In genomic region chr16:1959269-1960039, GRCh38 we compare ENCODE assay signal across 8 cellular contexts.
DNase-seq lines count a peak whose midpoint lies in the region; ATAC-seq and TF ChIP-seq lines count a peak whose summit lies in the region.

TSS of gene NDUFB10 (plus strand) at chr16:1959538. CDS start at chr16:1959625, 87 bp downstream.

- no peaks in the 10 kb centered on the region for H3K9me3 Mint-ChIP-seq in nephron
- H3K9me3 Mint-ChIP-seq in stimulated activated naive CD8-positive, alpha-beta T cell treated with anti-CD3 and anti-CD28 coated beads, Interleukin-15, amount 100 ng/mL, for 72 hours, result no peaks in the 10 kb centered on the region

- TF ChIP-seq EP300 in Ishikawa (IDR thresholded peaks at IDR 0.05; ENCODE audit: borderline replicate concordance), result no peak

- peak within 1 kb of the TSS; percentile 94 to 96 (median 96) for H3K4me3 Mint-ChIP-seq in nephron
- H3K4me3 Mint-ChIP-seq in stimulated activated naive CD8-positive, alpha-beta T cell treated with anti-CD3 and anti-CD28 coated beads, Interleukin-15, amount 100 ng/mL, for 72 hours, result peak within 1 kb of the TSS; percentile 84 to 97

- DNase-seq in DMS53 (lab: John Stamatoyannopoulos, UW), result peak; percentile 95
- DNase-seq in RKO (ENCODE audit: low spot score), result peak; percentile 93
- peak; percentile 83 to 86 for DNase-seq in activated T-helper 1 cell treated with anti-CD3 and anti-CD28 coated beads, Interleukin-2, amount 50 U/mL, for 16 hours (ENCODE audit: low read depth in 1 of 2, low spot score in 1 of 2)
- DNase-seq in fibroblast of peridontal ligament (ENCODE audit: extremely low read depth), result peak; percentile 84
- peak; percentile 90 to 91 for DNase-seq in stimulated activated naive CD8-positive, alpha-beta T cell treated with anti-CD3 and anti-CD28 coated beads, Interleukin-15, amount 100 ng/mL, for 72 hours

- peaks cover 27% of the 10 kb centered on the region for H3K4me1 Mint-ChIP-seq in nephron
- peaks cover 54% of the 10 kb centered on the region for H3K4me1 Mint-ChIP-seq in stimulated activated naive CD8-positive, alpha-beta T cell treated with anti-CD3 and anti-CD28 coated beads, Interleukin-15, amount 100 ng/mL, for 72 hours

- peak; percentile 55 for ATAC-seq in GM21526 (IDR thresholded peaks at IDR 0.05; ENCODE audit: low FRiP score, unreplicated experiment)
- peak; percentile 85 for ATAC-seq in stimulated activated naive CD8-positive, alpha-beta T cell treated with anti-CD3 and anti-CD28 coated beads, Interleukin-15, amount 100 ng/mL, for 72 hours

- TF ChIP-seq RAD21 in Ishikawa (IDR thresholded peaks at IDR 0.05; ENCODE audit: low read depth), result no peak

- peaks cover 30% of the 10 kb centered on the region for H3K36me3 Mint-ChIP-seq in nephron (ENCODE audit: low read depth)

- peak within 1 kb of the TSS; percentile 59 to 88 (median 73) for H3K27ac Mint-ChIP-seq in nephron
- peak within 1 kb of the TSS; percentile 91 to 98 for H3K27ac Mint-ChIP-seq in stimulated activated naive CD8-positive, alpha-beta T cell treated with anti-CD3 and anti-CD28 coated beads, Interleukin-15, amount 100 ng/mL, for 72 hours

- H3K27me3 Mint-ChIP-seq in nephron (ENCODE audit: low read depth), result peaks cover 6% of the 10 kb centered on the region
- no peaks in the 10 kb centered on the region for H3K27me3 Mint-ChIP-seq in stimulated activated naive CD8-positive, alpha-beta T cell treated with anti-CD3 and anti-CD28 coated beads, Interleukin-15, amount 100 ng/mL, for 72 hours

- peak; percentile 42 to 69 (median 45) for TF ChIP-seq CTCF in nephron (IDR thresholded peaks at IDR 0.05; ENCODE audit: unreplicated experiment in 3 of 3)

TF ChIP-seq in Ishikawa, 13 proteins besides CTCF, POLR2A, EP300 and RAD21:
- TF ChIP-seq YY1 (IDR thresholded peaks at IDR 0.05; ENCODE audit: low read depth) (peak; percentile 80), TCF12 (IDR thresholded peaks at IDR 0.05; ENCODE audit: low read depth) (0 out of 2 replicates have a peak, but pooled peaks have one; percentile 31), CREB1 (IDR thresholded peaks at IDR 0.05; ENCODE audit: low read depth) (no peak), NFIC (IDR thresholded peaks at IDR 0.05) (no peak), FOXM1 (IDR thresholded peaks at IDR 0.05; ENCODE audit: borderline replicate concordance, low read depth) (no peak), ZBTB7A (IDR thresholded peaks at IDR 0.05; ENCODE audit: low read depth) (peak; percentile 68; the same call in 1 of the 2 replicates), REST (IDR thresholded peaks at IDR 0.05; ENCODE audit: low read depth) (no peak), TAF1 (IDR thresholded peaks at IDR 0.05; ENCODE audit: low read depth) (peak; percentile 83)
- TF ChIP-seq, protein P1, sequence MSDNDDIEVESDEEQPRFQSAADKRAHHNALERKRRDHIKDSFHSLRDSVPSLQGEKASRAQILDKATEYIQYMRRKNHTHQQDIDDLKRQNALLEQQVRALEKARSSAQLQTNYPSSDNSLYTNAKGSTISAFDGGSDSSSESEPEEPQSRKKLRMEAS (IDR thresholded peaks at IDR 0.05), result peak; percentile 68; the same call in 1 of the 2 replicates

Comparison
In these comparisons a context has a peak if more than half of its experiments do, and no peak if none do; other contexts are left out.
1. Peak in every context shown above with its lines: DNase-seq and ATAC-seq.